21 cellular contexts compared by ENCODE assay signal in the genomic region with DNA sequence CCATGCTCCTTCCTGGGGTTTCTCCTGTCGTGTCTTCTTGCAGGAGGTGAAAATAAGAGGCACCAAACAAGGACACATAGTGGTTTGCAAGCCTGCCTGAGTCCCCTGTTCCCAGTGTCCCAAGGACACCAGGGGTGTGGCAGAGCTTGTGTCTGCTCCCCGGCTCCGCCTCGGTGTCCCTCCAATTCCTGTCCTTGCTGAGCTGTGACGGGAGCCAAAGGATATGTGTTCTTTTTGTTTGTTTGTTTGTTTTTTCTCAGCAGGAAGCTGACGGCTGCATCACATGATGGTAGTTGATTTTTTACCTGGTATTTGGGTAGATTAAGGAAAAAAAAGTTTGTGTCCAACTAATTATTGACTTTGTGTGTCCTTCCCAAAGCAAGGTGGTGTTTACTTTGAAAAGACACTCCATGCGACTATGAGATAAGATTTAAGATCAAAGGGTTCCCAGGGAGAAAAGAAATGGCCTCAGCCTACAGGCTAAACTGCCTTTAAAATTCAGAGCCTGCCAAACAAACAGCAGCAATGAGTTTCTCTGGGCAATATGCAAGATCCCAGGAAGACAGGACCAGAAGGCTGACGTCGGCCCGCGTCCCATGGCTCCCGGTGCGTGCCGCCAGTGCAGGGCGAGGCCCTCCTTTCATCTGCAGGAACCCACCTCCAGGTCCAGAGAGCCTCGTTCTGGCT.
"Had no signal": no experiment of that assay in that cellular context is flagged by ENCODE, and none has a peak within 500 bp of the region (broad histone marks: within the 10 kb centered on the region; RNA-seq: fewer than 3 reads in every experiment).

No MANE protein-coding gene starts in this region.

- H3K36me3 ChIP-seq: spleen, thoracic aorta, upper lobe of left lung, WERI-Rb-1 had no signal

- DNase-seq: activated CD4-positive, alpha-beta T cell treated with anti-CD3 and anti-CD28 coated beads for 1 hour; activated CD4-positive, alpha-beta T cell treated with anti-CD3 and anti-CD28 coated beads, Interleukin-2, amount 50 U/mL, for 1 hour; activated T-cell treated with anti-CD3 and anti-CD28 coated beads, Interleukin-2, amount 50 U/mL, for 24 hours; aorta; dermis blood vessel endothelial cell; effector CD8-positive, alpha-beta T cell; foreskin keratinocyte; naive thymus-derived CD8-positive, alpha-beta T cell; retina; spleen; stimulated activated CD4-positive, alpha-beta T cell treated with anti-CD3 and anti-CD28 coated beads, Interleukin-4, amount 100 ng/mL, for 24 hours; stimulated activated naive CD4-positive, alpha-beta T cell treated with Interleukin-2 at 50 U/mL for 16 hours; WERI-Rb-1 had no signal

- H3K9me3 Mint-ChIP-seq: activated naive CD4-positive, alpha-beta T cell treated with anti-CD3 and anti-CD28 coated beads, Interleukin-2, amount 50 U/mL, for 72 hours; activated T-cell treated with anti-CD3 and anti-CD28 coated beads, Interleukin-2, amount 50 U/mL, for 24 hours; activated T-helper 17 cell treated with anti-CD3 and anti-CD28 coated beads, Interleukin-2, amount 50 U/mL, for 72 hours had no signal

- ATAC-seq: activated naive CD4-positive, alpha-beta T cell treated with anti-CD3 and anti-CD28 coated beads, Interleukin-2, amount 50 U/mL, for 72 hours; activated T-helper 17 cell treated with anti-CD3 and anti-CD28 coated beads, Interleukin-2, amount 50 U/mL, for 72 hours; foreskin keratinocyte; naive thymus-derived CD8-positive, alpha-beta T cell had no signal

- H3K27ac ChIP-seq: foreskin keratinocyte, spleen, thoracic aorta, upper lobe of left lung, WERI-Rb-1 had no signal

- H3K27me3 ChIP-seq: upper lobe of left lung had no signal

- H3K36me3 Mint-ChIP-seq: activated naive CD4-positive, alpha-beta T cell treated with anti-CD3 and anti-CD28 coated beads, Interleukin-2, amount 50 U/mL, for 72 hours; brain; mesothelial cell of epicardium; naive thymus-derived CD8-positive, alpha-beta T cell had no signal

- H3K4me3 Mint-ChIP-seq: activated T-cell treated with anti-CD3 and anti-CD28 coated beads, Interleukin-2, amount 50 U/mL, for 24 hours; activated T-helper 17 cell treated with anti-CD3 and anti-CD28 coated beads, Interleukin-2, amount 50 U/mL, for 72 hours; brain; mesothelial cell of epicardium; naive thymus-derived CD8-positive, alpha-beta T cell had no signal

- H3K4me3 ChIP-seq: lung, spleen, thoracic aorta, upper lobe of left lung had no signal

- H3K27ac Mint-ChIP-seq: activated naive CD4-positive, alpha-beta T cell treated with anti-CD3 and anti-CD28 coated beads, Interleukin-2, amount 50 U/mL, for 72 hours; activated T-cell treated with anti-CD3 and anti-CD28 coated beads, Interleukin-2, amount 50 U/mL, for 24 hours; activated T-helper 17 cell treated with anti-CD3 and anti-CD28 coated beads, Interleukin-2, amount 50 U/mL, for 72 hours; brain; mesothelial cell of epicardium; progenitor cell of endocrine pancreas had no signal

- H3K4me1 ChIP-seq: foreskin keratinocyte, spleen, upper lobe of left lung had no signal

- H3K4me1 Mint-ChIP-seq: activated T-helper 17 cell treated with anti-CD3 and anti-CD28 coated beads, Interleukin-2, amount 50 U/mL, for 72 hours; brain; naive thymus-derived CD8-positive, alpha-beta T cell had no signal

- H3K9me3 ChIP-seq: spleen, thoracic aorta, upper lobe of left lung had no signal
